Comparison of ENCODE assay signal across 8 cellular contexts in the genomic region with DNA sequence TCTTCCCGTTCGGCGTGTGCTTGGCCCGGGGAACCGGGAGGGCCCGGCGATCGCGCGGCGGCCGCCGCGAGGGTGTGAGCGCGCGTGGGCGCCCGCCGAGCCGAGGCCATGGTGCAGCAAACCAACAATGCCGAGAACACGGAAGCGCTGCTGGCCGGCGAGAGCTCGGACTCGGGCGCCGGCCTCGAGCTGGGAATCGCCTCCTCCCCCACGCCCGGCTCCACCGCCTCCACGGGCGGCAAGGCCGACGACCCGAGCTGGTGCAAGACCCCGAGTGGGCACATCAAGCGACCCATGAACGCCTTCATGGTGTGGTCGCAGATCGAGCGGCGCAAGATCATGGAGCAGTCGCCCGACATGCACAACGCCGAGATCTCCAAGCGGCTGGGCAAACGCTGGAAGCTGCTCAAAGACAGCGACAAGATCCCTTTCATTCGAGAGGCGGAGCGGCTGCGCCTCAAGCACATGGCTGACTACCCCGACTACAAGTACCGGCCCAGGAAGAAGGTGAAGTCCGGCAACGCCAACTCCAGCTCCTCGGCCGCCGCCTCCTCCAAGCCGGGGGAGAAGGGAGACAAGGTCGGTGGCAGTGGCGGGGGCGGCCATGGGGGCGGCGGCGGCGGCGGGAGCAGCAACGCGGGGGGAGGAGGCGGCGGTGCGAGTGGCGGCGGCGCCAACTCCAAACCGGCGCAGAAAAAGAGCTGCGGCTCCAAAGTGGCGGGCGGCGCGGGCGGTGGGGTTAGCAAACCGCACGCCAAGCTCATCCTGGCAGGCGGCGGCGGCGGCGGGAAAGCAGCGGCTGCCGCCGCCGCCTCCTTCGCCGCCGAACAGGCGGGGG. TPM values are rescaled to one million over a fixed set of nuclear protein-coding genes. Genes with fewer than 3 reads are reported as not detected.
DNase-seq lines count a peak whose midpoint lies in the region; ATAC-seq and TF ChIP-seq lines count a peak whose summit lies in the region.

No MANE protein-coding gene starts in this region.

- intact Hi-C loops in CD14-positive monocyte (cut with micrococcal nuclease), result loop anchor here (5.0 to 10.0 kb wide), 4 partner anchors 260 to 1390 kb away; no protein-coding TSS in a partner anchor

- DNase-seq in CD14-positive monocyte (ENCODE audit: low spot score) (peak; percentile 54), T-helper 17 cell (peak; percentile 7 to 28 (median 14)), cardiac fibroblast (ENCODE audit: low read depth in 2 of 2) (peak; percentile 70 to 71), islet precursor cell (peak; percentile 66), epidermal melanocyte (ENCODE audit: insufficient read length, low spot score) (no peak)

- H3K4me3 Mint-ChIP-seq in CD14-positive monocyte (no peak overlapping the region), T-helper 17 cell (peak overlapping the region; percentile 91)

- H3K27ac ChIP-seq in skin epidermis, result peak overlapping the region; percentile 67 to 97 (median 92)

- H3K4me1 Mint-ChIP-seq in CD14-positive monocyte (peaks cover 18% of the 10 kb centered on the region), T-helper 17 cell (peaks cover 19% of the 10 kb centered on the region)

- peaks cover 7% of the 10 kb centered on the region for H3K9me3 ChIP-seq in T-helper 17 cell (ENCODE audit: control insufficient read depth, low read length, poor library complexity, severe bottlenecking)

- peak; percentile 26 for ATAC-seq in HG03442 (IDR thresholded peaks at IDR 0.05; ENCODE audit: unreplicated experiment)
- ATAC-seq in T-helper 17 cell, result peak; percentile 20

- H3K27me3 Mint-ChIP-seq in CD14-positive monocyte (ENCODE audit: low read depth in 3 of 3) (peaks cover 0 to 3% (median 1%) of the 10 kb centered on the region in 3 donors), T-helper 17 cell (peaks cover 47% of the 10 kb centered on the region)

- TF ChIP-seq CTCF in CD14-positive monocyte (IDR thresholded peaks at IDR 0.05) (no peak), cardiac fibroblast (IDR thresholded peaks at IDR 0.05; ENCODE audit: low read depth, low read length) (no peak)

- H3K36me3 Mint-ChIP-seq in CD14-positive monocyte, result peaks cover 0 to 8% of the 10 kb centered on the region in 2 donors
- H3K36me3 Mint-ChIP-seq in T-helper 17 cell (ENCODE audit: low read depth), result no peaks in the 10 kb centered on the region

- H3K9me3 Mint-ChIP-seq in CD14-positive monocyte, result peaks cover 0 to 2% (median 0%) of the 10 kb centered on the region in 7 donors

- peak overlapping the region in 5 of 7 donors; percentile 90 to 94 (median 92) for H3K27ac Mint-ChIP-seq in CD14-positive monocyte
- no peak overlapping the region for H3K27ac Mint-ChIP-seq in T-helper 17 cell

- peak overlapping the region; percentile 83 to 92 for H3K4me3 ChIP-seq in cardiac fibroblast (replicated peaks in 1 of 2; ENCODE audit: low read depth in 2 of 2, low read length in 2 of 2)
- peak overlapping the region; percentile 44 to 91 (median 82) for H3K4me3 ChIP-seq in skin epidermis

- peak; percentile 8 for TF ChIP-seq POLR2A in GM19099 (IDR thresholded peaks at IDR 0.05; ENCODE audit: extremely low read depth, insufficient read length, low read depth)

RNA-seq across cellular contexts. Expression of a gene that starts 1.1 kb away (rescaled TPM):
- 1 to 10 TPM; 2.2 to 2.5 TPM for polyA plus RNA-seq in CD14-positive monocyte
- total RNA-seq in T-helper 17 cell, result 1 to 10 TPM in 1 of 2 donors, under 1 TPM in 1; 0.97 to 1.7 TPM
